Comparison of ENCODE assay signal across 19 cellular contexts in the genomic region with DNA sequence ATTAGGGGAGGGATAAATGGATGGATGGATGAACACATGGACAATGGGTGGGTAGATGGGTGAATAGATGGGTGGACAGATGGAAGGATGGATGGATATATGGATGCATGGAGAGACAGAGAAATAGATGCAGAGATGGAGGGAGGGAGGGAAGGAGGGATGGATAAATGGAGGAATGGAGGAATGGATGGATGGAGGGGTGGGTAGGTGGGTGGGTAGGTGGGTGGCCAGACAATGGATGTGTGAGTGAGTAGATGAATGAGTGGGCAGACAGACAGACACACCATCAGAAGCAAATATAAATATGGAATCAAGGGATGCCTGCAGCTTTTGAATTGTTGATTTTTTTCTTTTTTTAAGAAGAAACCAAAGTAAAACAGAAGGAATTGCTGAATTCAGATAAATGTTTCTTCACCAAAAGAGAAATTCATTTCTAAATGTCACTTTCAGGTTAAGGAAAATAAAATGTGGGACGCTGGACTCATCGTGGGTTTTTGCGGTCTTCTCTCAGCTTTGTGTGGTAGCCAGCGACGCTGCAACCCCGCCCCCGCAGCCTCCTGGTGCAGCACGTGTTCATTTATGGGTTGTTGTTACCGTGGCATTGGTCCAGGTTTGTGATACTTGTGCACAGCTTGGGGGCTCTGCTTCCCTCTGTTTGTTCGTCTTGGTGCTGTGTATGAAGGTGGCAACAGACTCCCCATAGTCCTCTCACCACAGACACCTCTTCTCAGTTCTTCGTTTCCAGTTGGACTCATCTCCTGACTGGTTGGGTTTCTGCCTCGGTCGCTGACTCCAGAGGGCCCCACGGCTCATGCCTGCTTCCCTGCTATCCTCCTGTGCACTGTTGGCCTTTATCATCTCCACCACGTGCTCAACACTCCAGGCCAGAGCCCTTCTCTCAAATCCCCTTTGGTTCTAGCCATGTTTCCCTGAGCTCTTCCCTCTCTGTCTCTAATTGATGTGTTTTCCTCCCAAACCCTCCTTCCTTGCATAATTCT.
DNase-seq lines count a peak whose midpoint lies in the region; ATAC-seq lines count a peak whose summit lies in the region.
"Had no signal": no experiment of that assay in that cellular context is flagged by ENCODE, and none has a peak within 500 bp of the region (broad histone marks: within the 10 kb centered on the region; RNA-seq: fewer than 3 reads in every experiment).

No MANE protein-coding gene starts in this region.

- DNase-seq in activated CD8-positive, alpha-beta memory T cell treated with anti-CD3 and anti-CD28 coated beads, Interleukin-2, amount 50 U/mL, for 4 hours: peak; percentile 20
- DNase-seq in activated CD8-positive, alpha-beta memory T cell treated with anti-CD3 and anti-CD28 coated beads, Interleukin-2, amount 10 ng/mL, durations not matched to agents 7 days and 5 days: no peak
- peak; percentile 38 for DNase-seq in activated naive CD8-positive, alpha-beta T cell treated with anti-CD3 and anti-CD28 coated beads, Interleukin-2, amount 50 U/mL, for 24 hours
- peak; percentile 78 for DNase-seq in mesenteric fat pad (ENCODE audit: low spot score)
- no peak for DNase-seq in NCI-H1694 (lab: John Stamatoyannopoulos, UW)
- no peak for DNase-seq in activated CD4-positive, alpha-beta T cell treated with anti-CD3 and anti-CD28 coated beads, Interleukin-2, amount 50 U/mL, for 48 hours
- DNase-seq: activated CD4-positive, alpha-beta T cell treated with anti-CD3 and anti-CD28 coated beads for 4 hours; activated T-cell treated with anti-CD3 and anti-CD28 coated beads for 4 hours; C1 segment of cervical spinal cord; central memory CD4-positive, alpha-beta T cell; DMS153; effector CD4-positive, alpha-beta T cell; midbrain; MM.1S; NCI-H2081; occipital lobe; SK-N-SH had no signal

- H3K9me3 Mint-ChIP-seq in activated CD8-positive, alpha-beta memory T cell treated with anti-CD3 and anti-CD28 coated beads, Interleukin-2, amount 10 ng/mL, durations not matched to agents 7 days and 5 days (ENCODE audit: low read depth): no peaks in the 10 kb centered on the region
- peaks cover 6% of the 10 kb centered on the region for H3K9me3 Mint-ChIP-seq in activated naive CD8-positive, alpha-beta T cell treated with anti-CD3 and anti-CD28 coated beads, Interleukin-2, amount 50 U/mL, for 24 hours
- peaks cover 10% of the 10 kb centered on the region for H3K9me3 Mint-ChIP-seq in stimulated activated naive CD8-positive, alpha-beta T cell treated with anti-CD3 and anti-CD28 coated beads, Interleukin-15, Interleukin-2, amounts not matched to agents 100 ng/mL and 50 ng/mL, for 24 hours

- CTCF ChIA-PET in activated CD8-positive, alpha-beta memory T cell treated with anti-CD3 and anti-CD28 coated beads, Interleukin-2, amount 10 ng/mL, durations not matched to agents 7 days and 5 days (lab: Charles Lee): no interaction called here

- no peaks in the 10 kb centered on the region for H3K36me3 Mint-ChIP-seq in activated CD8-positive, alpha-beta memory T cell treated with anti-CD3 and anti-CD28 coated beads, Interleukin-2, amount 10 ng/mL, durations not matched to agents 7 days and 5 days
- H3K36me3 Mint-ChIP-seq in activated naive CD8-positive, alpha-beta T cell treated with anti-CD3 and anti-CD28 coated beads, Interleukin-2, amount 50 U/mL, for 24 hours (ENCODE audit: low read depth): peaks cover 4% of the 10 kb centered on the region
- H3K36me3 Mint-ChIP-seq in stimulated activated naive CD8-positive, alpha-beta T cell treated with anti-CD3 and anti-CD28 coated beads, Interleukin-15, Interleukin-2, amounts not matched to agents 100 ng/mL and 50 ng/mL, for 24 hours (ENCODE audit: low read depth): peaks cover 9% of the 10 kb centered on the region

- no peak overlapping the region for H3K4me3 Mint-ChIP-seq in activated CD8-positive, alpha-beta memory T cell treated with anti-CD3 and anti-CD28 coated beads, Interleukin-2, amount 10 ng/mL, durations not matched to agents 7 days and 5 days
- no peak overlapping the region for H3K4me3 Mint-ChIP-seq in activated naive CD8-positive, alpha-beta T cell treated with anti-CD3 and anti-CD28 coated beads, Interleukin-2, amount 50 U/mL, for 24 hours
- peak overlapping the region; percentile 18 for H3K4me3 Mint-ChIP-seq in stimulated activated naive CD8-positive, alpha-beta T cell treated with anti-CD3 and anti-CD28 coated beads, Interleukin-15, Interleukin-2, amounts not matched to agents 100 ng/mL and 50 ng/mL, for 24 hours

- no peak overlapping the region for H3K27ac Mint-ChIP-seq in activated CD8-positive, alpha-beta memory T cell treated with anti-CD3 and anti-CD28 coated beads, Interleukin-2, amount 10 ng/mL, durations not matched to agents 7 days and 5 days
- H3K27ac Mint-ChIP-seq in activated naive CD8-positive, alpha-beta T cell treated with anti-CD3 and anti-CD28 coated beads, Interleukin-2, amount 50 U/mL, for 24 hours: no peak overlapping the region
- H3K27ac Mint-ChIP-seq in stimulated activated naive CD8-positive, alpha-beta T cell treated with anti-CD3 and anti-CD28 coated beads, Interleukin-15, Interleukin-2, amounts not matched to agents 100 ng/mL and 50 ng/mL, for 24 hours: no peak overlapping the region

- peaks cover 13% of the 10 kb centered on the region for H3K4me1 Mint-ChIP-seq in activated CD8-positive, alpha-beta memory T cell treated with anti-CD3 and anti-CD28 coated beads, Interleukin-2, amount 10 ng/mL, durations not matched to agents 7 days and 5 days
- H3K4me1 Mint-ChIP-seq in activated naive CD8-positive, alpha-beta T cell treated with anti-CD3 and anti-CD28 coated beads, Interleukin-2, amount 50 U/mL, for 24 hours: peaks cover 36% of the 10 kb centered on the region
- H3K4me1 Mint-ChIP-seq in stimulated activated naive CD8-positive, alpha-beta T cell treated with anti-CD3 and anti-CD28 coated beads, Interleukin-15, Interleukin-2, amounts not matched to agents 100 ng/mL and 50 ng/mL, for 24 hours (ENCODE audit: low read depth): peaks cover 39% of the 10 kb centered on the region

- peaks cover 6% of the 10 kb centered on the region for H3K27me3 Mint-ChIP-seq in activated CD8-positive, alpha-beta memory T cell treated with anti-CD3 and anti-CD28 coated beads, Interleukin-2, amount 10 ng/mL, durations not matched to agents 7 days and 5 days
- no peaks in the 10 kb centered on the region for H3K27me3 Mint-ChIP-seq in activated naive CD8-positive, alpha-beta T cell treated with anti-CD3 and anti-CD28 coated beads, Interleukin-2, amount 50 U/mL, for 24 hours
- H3K27me3 Mint-ChIP-seq in stimulated activated naive CD8-positive, alpha-beta T cell treated with anti-CD3 and anti-CD28 coated beads, Interleukin-15, Interleukin-2, amounts not matched to agents 100 ng/mL and 50 ng/mL, for 24 hours: no peaks in the 10 kb centered on the region

- no peak for ATAC-seq in activated CD8-positive, alpha-beta memory T cell treated with anti-CD3 and anti-CD28 coated beads, Interleukin-2, amount 10 ng/mL, durations not matched to agents 7 days and 5 days
- ATAC-seq in activated naive CD8-positive, alpha-beta T cell treated with anti-CD3 and anti-CD28 coated beads, Interleukin-2, amount 50 U/mL, for 24 hours: no peak
- no peak for ATAC-seq in HG02938 (IDR thresholded peaks at IDR 0.05; ENCODE audit: unreplicated experiment)

Comparison
In these comparisons a context has a peak if more than half of its experiments do, and no peak if none do; other contexts are left out.
1. DNase-seq: peak in activated CD8-positive, alpha-beta memory T cell treated with anti-CD3 and anti-CD28 coated beads, Interleukin-2, amount 50 U/mL, for 4 hours (single experiment), activated naive CD8-positive, alpha-beta T cell treated with anti-CD3 and anti-CD28 coated beads, Interleukin-2, amount 50 U/mL, for 24 hours (single experiment) and mesenteric fat pad (single experiment); none in activated CD8-positive, alpha-beta memory T cell treated with anti-CD3 and anti-CD28 coated beads, Interleukin-2, amount 10 ng/mL, durations not matched to agents 7 days and 5 days (single experiment), NCI-H1694 (single experiment) and activated CD4-positive, alpha-beta T cell treated with anti-CD3 and anti-CD28 coated beads, Interleukin-2, amount 50 U/mL, for 48 hours (0 of 2).